ENCODE assay signal across 15 cellular contexts in the genomic region with DNA sequence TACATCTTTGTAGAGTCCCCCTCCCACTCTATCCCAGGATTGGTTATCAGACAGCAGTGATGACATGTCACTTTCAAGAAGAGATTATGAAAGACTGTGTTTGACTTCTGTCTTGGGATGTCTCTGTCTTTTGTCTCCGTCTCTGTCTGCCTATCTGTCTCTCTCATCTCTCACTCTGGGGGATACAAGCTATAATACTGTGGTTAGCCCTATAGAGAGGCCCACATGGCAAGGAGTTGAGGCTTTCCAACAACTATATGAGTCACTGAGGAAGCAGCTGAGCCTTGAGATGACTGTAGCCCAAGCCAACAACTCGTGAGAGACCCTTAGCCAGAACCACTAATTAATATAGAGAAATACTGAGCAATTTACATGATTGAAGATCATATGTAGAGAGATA.
DNase-seq lines count a peak whose midpoint lies in the region; ATAC-seq, FAIRE-seq and TF ChIP-seq lines count a peak whose summit lies in the region.
"Had no signal": no experiment of that assay in that cellular context is flagged by ENCODE, and none has a peak within 500 bp of the region (broad histone marks: within the 10 kb centered on the region; RNA-seq: fewer than 3 reads in every experiment).

No MANE protein-coding gene starts in this region.

- no peaks in the 10 kb centered on the region for H4K20me1 ChIP-seq in astrocyte (ENCODE audit: insufficient read depth, low read length)
- H4K20me1 ChIP-seq in osteoblast (ENCODE audit: insufficient read depth, low read length): no peaks in the 10 kb centered on the region

- no peak overlapping the region for H3K9ac ChIP-seq in astrocyte (ENCODE audit: low read length)

- H3K9me3 ChIP-seq in astrocyte (ENCODE audit: insufficient read depth, low read depth, low read length): no peaks in the 10 kb centered on the region
- no peaks in the 10 kb centered on the region for H3K9me3 ChIP-seq in osteoblast (ENCODE audit: low read depth, low read length)
- H3K9me3 ChIP-seq: SJSA1, thyroid gland had no signal

- H2AFZ ChIP-seq in astrocyte (ENCODE audit: low read depth, low read length): no peak overlapping the region
- H2AFZ ChIP-seq in osteoblast (ENCODE audit: low read length): no peak overlapping the region

- no peak overlapping the region for H3K27ac Mint-ChIP-seq in astrocyte (ENCODE audit: unreplicated experiment)
- H3K27ac Mint-ChIP-seq: CD8-positive, alpha-beta T cell had no signal

- no peaks in the 10 kb centered on the region for H3K9me3 Mint-ChIP-seq in astrocyte (ENCODE audit: unreplicated experiment)
- H3K9me3 Mint-ChIP-seq: CD8-positive, alpha-beta T cell; IgD-negative memory B cell had no signal

- H3K4me2 ChIP-seq in astrocyte (ENCODE audit: low read length): peak overlapping the region; percentile 16
- no peak overlapping the region for H3K4me2 ChIP-seq in osteoblast (ENCODE audit: insufficient read depth, low read length)

- no peaks in the 10 kb centered on the region for H3K27me3 Mint-ChIP-seq in astrocyte (ENCODE audit: low read depth, unreplicated experiment)

- no peak overlapping the region for H3K27ac ChIP-seq in astrocyte (ENCODE audit: low read depth, low read length)
- H3K27ac ChIP-seq in osteoblast (ENCODE audit: low read depth, low read length): no peak overlapping the region
- H3K27ac ChIP-seq: cardiac muscle cell, SJSA1, thyroid gland had no signal

- H3K27me3 ChIP-seq in astrocyte (ENCODE audit: insufficient read depth, low read length) (no peaks in the 10 kb centered on the region), osteoblast (ENCODE audit: insufficient read depth, low read length) (no peaks in the 10 kb centered on the region)
- H3K27me3 ChIP-seq: cardiac muscle cell, SJSA1, thyroid gland had no signal

- no peak overlapping the region for H3K4me3 Mint-ChIP-seq in astrocyte (ENCODE audit: unreplicated experiment)
- H3K4me3 Mint-ChIP-seq: CD8-positive, alpha-beta T cell; IgD-negative memory B cell had no signal

- H3K4me3 ChIP-seq in astrocyte (ENCODE audit: insufficient read depth, low read depth, low read length): no peak overlapping the region
- no peak overlapping the region for H3K4me3 ChIP-seq in osteoblast (ENCODE audit: insufficient read depth, low read length)
- H3K4me3 ChIP-seq: cardiac muscle cell, lung, SJSA1, thyroid gland had no signal

- FAIRE-seq in astrocyte (lab: Jason Lieb, UNC): no peak

- H3K36me3 ChIP-seq in astrocyte (ENCODE audit: insufficient read depth, low read length) (no peaks in the 10 kb centered on the region), osteoblast (ENCODE audit: insufficient read depth, low read length) (no peaks in the 10 kb centered on the region)
- H3K36me3 ChIP-seq: cardiac muscle cell, SJSA1, thyroid gland had no signal

- no peak for TF ChIP-seq CTCF in astrocyte (IDR thresholded peaks at IDR 0.05; ENCODE audit: insufficient read depth, low read depth, low read length)
- TF ChIP-seq CTCF in osteoblast (IDR thresholded peaks at IDR 0.05; ENCODE audit: extremely low read depth, low read depth, low read length): no peak

- no peaks in the 10 kb centered on the region for H3K36me3 Mint-ChIP-seq in astrocyte (ENCODE audit: low read depth, unreplicated experiment)
- H3K36me3 Mint-ChIP-seq: CD8-positive, alpha-beta T cell had no signal

- H3K79me2 ChIP-seq in astrocyte (ENCODE audit: insufficient read depth, low read length): no peaks in the 10 kb centered on the region
- no peaks in the 10 kb centered on the region for H3K79me2 ChIP-seq in osteoblast (ENCODE audit: insufficient read depth, low read length)

- ATAC-seq in GM18498 (IDR thresholded peaks at IDR 0.05; ENCODE audit: unreplicated experiment) (peak; percentile 50), GM21360 (IDR thresholded peaks at IDR 0.05; ENCODE audit: unreplicated experiment) (peak; percentile 71), HG03354 (IDR thresholded peaks at IDR 0.05; ENCODE audit: poor library complexity, severe bottlenecking, unreplicated experiment) (peak; percentile 82), GM19455 (IDR thresholded peaks at IDR 0.05; ENCODE audit: unreplicated experiment) (no peak)
- ATAC-seq: CD8-positive, alpha-beta T cell had no signal

- peaks cover 5% of the 10 kb centered on the region for H3K4me1 ChIP-seq in astrocyte (ENCODE audit: insufficient read depth, low read length)
- H3K4me1 ChIP-seq in osteoblast (ENCODE audit: insufficient read depth, low read length): peaks cover 11% of the 10 kb centered on the region
- H3K4me1 ChIP-seq: SJSA1, thyroid gland had no signal

- peaks cover 23% of the 10 kb centered on the region for H3K4me1 Mint-ChIP-seq in astrocyte (ENCODE audit: low read depth, unreplicated experiment)

- peak; percentile 60 for DNase-seq in astrocyte (ENCODE audit: low read depth)
- no peak for DNase-seq in osteoblast (ENCODE audit: insufficient read length, low spot score, missing footprints)
- DNase-seq in NCI-H524 treated with DMSO at 0.1 percent for 48 hours (lab: John Stamatoyannopoulos, UW): no peak
- DNase-seq in A172 (ENCODE audit: low spot score): no peak
- DNase-seq: CD8-positive, alpha-beta T cell; NCI-H226; thyroid gland had no signal
